In genomic region chr1:160098852-160099647, GRCh38 we compare ENCODE assay signal across 1 cellular context.
TF ChIP-seq lines count a peak whose summit lies in the region.

No MANE protein-coding gene starts in this region.

TF ChIP-seq in HepG2, 621 proteins besides CTCF, POLR2A, EP300 and RAD21 (continued from another document and continues in another):
- TF ChIP-seq ARID3A (IDR thresholded peaks at IDR 0.05; ENCODE audit: low read depth, low read length) (no peak), PRDM15 (CRISPR knock-in tag; IDR thresholded peaks at IDR 0.05) (no peak), CREB3 (CRISPR knock-in tag; IDR thresholded peaks at IDR 0.05) (no peak), ARNTL (CRISPR knock-in tag; IDR thresholded peaks at IDR 0.05) (no peak), MLLT10 (CRISPR knock-in tag; IDR thresholded peaks at IDR 0.05) (no peak), ZFP90 (CRISPR knock-in tag; IDR thresholded peaks at IDR 0.05; ENCODE audit: borderline replicate concordance) (no peak), CREB1 (IDR thresholded peaks at IDR 0.05) (peak; percentile 95), CREB1 (CRISPR knock-in tag; IDR thresholded peaks at IDR 0.05) (peak; percentile 65), SOX13 (IDR thresholded peaks at IDR 0.05) (no peak), SOX13 (CRISPR knock-in tag; conservative IDR thresholded peaks at IDR 0.05 in 1 of 2, IDR thresholded peaks at IDR 0.05 in 1 of 2) (no peak), MED1 (CRISPR knock-in tag; IDR thresholded peaks at IDR 0.05) (no peak), ATF1 (CRISPR knock-in tag; IDR thresholded peaks at IDR 0.05) (peak; percentile 57; the same call in 1 of the 2 replicates), ZNF207 (IDR thresholded peaks at IDR 0.05; ENCODE audit: borderline replicate concordance) (no peak), FUBP1 (CRISPR knock-in tag; IDR thresholded peaks at IDR 0.05; ENCODE audit: borderline replicate concordance) (no peak), BRD4 (CRISPR knock-in tag; IDR thresholded peaks at IDR 0.05) (no peak), FOXC1 (CRISPR knock-in tag; IDR thresholded peaks at IDR 0.05; ENCODE audit: borderline replicate concordance) (no peak), ATF7 (IDR thresholded peaks at IDR 0.05) (peak; percentile 95), ATF7 (CRISPR knock-in tag; IDR thresholded peaks at IDR 0.05) (no peak), SKIL (CRISPR knock-in tag; IDR thresholded peaks at IDR 0.05; ENCODE audit: borderline replicate concordance) (no peak), ZNF704 (CRISPR knock-in tag; IDR thresholded peaks at IDR 0.05; ENCODE audit: borderline replicate concordance) (no peak), ZUFSP (CRISPR knock-in tag; IDR thresholded peaks at IDR 0.05; ENCODE audit: borderline replicate concordance) (no peak), ZNF317 (CRISPR knock-in tag; IDR thresholded peaks at IDR 0.05) (no peak), ZNF441 (CRISPR knock-in tag; IDR thresholded peaks at IDR 0.05; ENCODE audit: borderline replicate concordance) (no peak), NBN (conservative IDR thresholded peaks at IDR 0.05) (no peak), THYN1 (CRISPR knock-in tag; IDR thresholded peaks at IDR 0.05; ENCODE audit: borderline replicate concordance, low read depth) (no peak), RFX1 (IDR thresholded peaks at IDR 0.05) (no peak), FOXM1 (CRISPR knock-in tag; IDR thresholded peaks at IDR 0.05) (no peak), SKI (IDR thresholded peaks at IDR 0.05; ENCODE audit: partially characterized antibody) (no peak), ZNF431 (CRISPR knock-in tag; IDR thresholded peaks at IDR 0.05; ENCODE audit: borderline replicate concordance, low read depth) (no peak), REPIN1 (CRISPR knock-in tag; IDR thresholded peaks at IDR 0.05; ENCODE audit: borderline replicate concordance, low read depth) (0 out of 2 replicates have a peak, but pooled peaks have one; percentile 28), ZBTB7A (CRISPR knock-in tag; IDR thresholded peaks at IDR 0.05) (no peak), E2F5 (CRISPR knock-in tag; conservative IDR thresholded peaks at IDR 0.05) (no peak), FIP1L1 (IDR thresholded peaks at IDR 0.05; ENCODE audit: borderline replicate concordance, insufficient read depth, low read depth, low read length) (no peak), FOSL2 (CRISPR knock-in tag; IDR thresholded peaks at IDR 0.05) (0 out of 2 replicates have a peak, but pooled peaks have one; percentile 8), MYNN (CRISPR knock-in tag; IDR thresholded peaks at IDR 0.05; ENCODE audit: low read depth) (no peak), FOXA1 (IDR thresholded peaks at IDR 0.05) (no peak), FOXA1 (CRISPR knock-in tag; IDR thresholded peaks at IDR 0.05) (no peak), YY1 (IDR thresholded peaks at IDR 0.05; ENCODE audit: insufficient read depth, insufficient replicate concordance, low read depth, low read length) (no peak), ZNF282 (IDR thresholded peaks at IDR 0.05; ENCODE audit: partially characterized antibody) (no peak), ZNF121 (CRISPR knock-in tag; IDR thresholded peaks at IDR 0.05) (no peak), GABPB1 (CRISPR knock-in tag; IDR thresholded peaks at IDR 0.05) (no peak), ISX (CRISPR knock-in tag; conservative IDR thresholded peaks at IDR 0.05) (no peak), ZSCAN5A (CRISPR knock-in tag; IDR thresholded peaks at IDR 0.05; ENCODE audit: borderline replicate concordance) (no peak), ZXDC (CRISPR knock-in tag; IDR thresholded peaks at IDR 0.05) (no peak)
